ENCODE assay signal across 1 cellular context in genomic region chr2:43005211-43005974, GRCh38.
TF ChIP-seq lines count a peak whose summit lies in the region.

No MANE protein-coding gene starts in this region.

TF ChIP-seq in HepG2, 621 proteins besides CTCF, POLR2A, EP300 and RAD21 (continued from another document and continues in another):
- TF ChIP-seq ZNF276 (CRISPR knock-in tag; IDR thresholded peaks at IDR 0.05; ENCODE audit: low read depth) (peak; percentile 74; the same call in 1 of the 2 replicates), POGK (CRISPR knock-in tag; conservative IDR thresholded peaks at IDR 0.05) (no peak), ZNF441 (CRISPR knock-in tag; IDR thresholded peaks at IDR 0.05; ENCODE audit: borderline replicate concordance) (0 out of 2 replicates have a peak, but pooled peaks have one; percentile 26), GMEB1 (CRISPR knock-in tag; IDR thresholded peaks at IDR 0.05; ENCODE audit: borderline replicate concordance) (no peak; the same call in 1 of the 2 replicates), E2F5 (CRISPR knock-in tag; conservative IDR thresholded peaks at IDR 0.05) (no peak), GTF3A (CRISPR knock-in tag; conservative IDR thresholded peaks at IDR 0.05) (no peak), ZNF512B (CRISPR knock-in tag; IDR thresholded peaks at IDR 0.05; ENCODE audit: borderline replicate concordance) (no peak), SCMH1 (CRISPR knock-in tag; IDR thresholded peaks at IDR 0.05; ENCODE audit: borderline replicate concordance) (no peak), E2F1 (CRISPR knock-in tag; IDR thresholded peaks at IDR 0.05) (no peak), CHD4 (IDR thresholded peaks at IDR 0.05; ENCODE audit: borderline replicate concordance, low read length) (peak; percentile 96), ASH2L (IDR thresholded peaks at IDR 0.05; ENCODE audit: insufficient read length, low read depth, low read length) (peak; percentile 63), JUND (CRISPR knock-in tag; IDR thresholded peaks at IDR 0.05) (no peak), ZMYM2 (CRISPR knock-in tag; IDR thresholded peaks at IDR 0.05) (peak; percentile 59; the same call in 1 of the 2 replicates), ZNF451 (CRISPR knock-in tag; IDR thresholded peaks at IDR 0.05) (no peak), AKAP8 (CRISPR knock-in tag; IDR thresholded peaks at IDR 0.05) (no peak), ZNF274 (CRISPR knock-in tag; IDR thresholded peaks at IDR 0.05) (no peak; the same call in 1 of the 2 replicates), ZKSCAN5 (CRISPR knock-in tag; IDR thresholded peaks at IDR 0.05) (0 out of 2 replicates have a peak, but pooled peaks have one; percentile 6), ZNF619 (CRISPR knock-in tag; IDR thresholded peaks at IDR 0.05) (peak; percentile 83; the same call in 1 of the 2 replicates), ZNF24 (IDR thresholded peaks at IDR 0.05) (no peak), SOX5 (CRISPR knock-in tag; IDR thresholded peaks at IDR 0.05; ENCODE audit: borderline replicate concordance) (peak; percentile 87), ZBTB33 (CRISPR knock-in tag; IDR thresholded peaks at IDR 0.05) (peak; percentile 57; the same call in 1 of the 2 replicates), ZNF598 (CRISPR knock-in tag; IDR thresholded peaks at IDR 0.05; ENCODE audit: borderline replicate concordance) (0 out of 2 replicates have a peak, but pooled peaks have one; percentile 32), ZFX (CRISPR knock-in tag; IDR thresholded peaks at IDR 0.05; ENCODE audit: low read depth) (peak; percentile 72), RBAK (CRISPR knock-in tag; IDR thresholded peaks at IDR 0.05) (no peak), ZNF142 (CRISPR knock-in tag; IDR thresholded peaks at IDR 0.05) (0 out of 2 replicates have a peak, but pooled peaks have one; percentile 78), SNAPC2 (CRISPR knock-in tag; IDR thresholded peaks at IDR 0.05) (peak; percentile 71), MTA3 (CRISPR knock-in tag; IDR thresholded peaks at IDR 0.05) (no peak), MATR3 (CRISPR knock-in tag; IDR thresholded peaks at IDR 0.05) (no peak), SRSF1 (optimal IDR thresholded peaks at IDR 0.05; ENCODE audit: low read depth, low read length) (peak; percentile 86), PHB2 (IDR thresholded peaks at IDR 0.05; ENCODE audit: partially characterized antibody) (no peak), ZBTB20 (CRISPR knock-in tag; IDR thresholded peaks at IDR 0.05; ENCODE audit: borderline replicate concordance, low read depth) (no peak), MIER3 (CRISPR knock-in tag; IDR thresholded peaks at IDR 0.05; ENCODE audit: borderline replicate concordance) (no peak), REXO4 (CRISPR knock-in tag; IDR thresholded peaks at IDR 0.05; ENCODE audit: borderline replicate concordance) (no peak), ZSCAN31 (CRISPR knock-in tag; IDR thresholded peaks at IDR 0.05; ENCODE audit: low read depth) (peak; percentile 80), HIC2 (CRISPR knock-in tag; IDR thresholded peaks at IDR 0.05; ENCODE audit: low read depth) (peak; percentile 100), ZNF10 (CRISPR knock-in tag; IDR thresholded peaks at IDR 0.05; ENCODE audit: borderline replicate concordance, low read depth) (no peak), ZNF569 (CRISPR knock-in tag; IDR thresholded peaks at IDR 0.05; ENCODE audit: borderline replicate concordance) (0 out of 2 replicates have a peak, but pooled peaks have one; percentile 51), ZFP37 (CRISPR knock-in tag; IDR thresholded peaks at IDR 0.05; ENCODE audit: borderline replicate concordance) (no peak; the same call in 1 of the 2 replicates), SP4 (CRISPR knock-in tag; IDR thresholded peaks at IDR 0.05) (peak; percentile 78), ZNF235 (CRISPR knock-in tag; IDR thresholded peaks at IDR 0.05; ENCODE audit: borderline replicate concordance) (peak; percentile 61; the same call in 1 of the 2 replicates)
